1 cellular context compared by ENCODE assay signal in genomic region chr10:93498196-93498595, GRCh38.
TF ChIP-seq lines count a peak whose summit lies in the region.

No MANE protein-coding gene starts in this region.

TF ChIP-seq in endothelial cell of umbilical vein, 7 proteins besides CTCF, POLR2A, EP300 and RAD21 (continued from another document):
- no peak for TF ChIP-seq JUN (IDR thresholded peaks at IDR 0.05; ENCODE audit: borderline replicate concordance, insufficient read depth, insufficient read length, low read depth)
